2 cellular contexts compared by ENCODE assay signal in genomic region chr10:101778781-101779543, GRCh38.
TF ChIP-seq lines count a peak whose summit lies in the region.

No MANE protein-coding gene starts in this region.

TF ChIP-seq in SK-N-SH, 30 proteins besides CTCF, POLR2A, EP300 and RAD21 (continued from another document):
- TF ChIP-seq USF2 (IDR thresholded peaks at IDR 0.05; ENCODE audit: borderline replicate concordance, low read depth, low read length) (no peak), TEAD4 (IDR thresholded peaks at IDR 0.05; ENCODE audit: borderline replicate concordance, insufficient read depth) (no peak), TAF1 (IDR thresholded peaks at IDR 0.05; ENCODE audit: borderline replicate concordance, low read depth, low read length) (no peak), RCOR1 (IDR thresholded peaks at IDR 0.05; ENCODE audit: low read length) (no peak), FOSL2 (IDR thresholded peaks at IDR 0.05; ENCODE audit: borderline replicate concordance, low read depth) (no peak), REST (IDR thresholded peaks at IDR 0.05; ENCODE audit: low read depth, low read length) (no peak), SIN3A (IDR thresholded peaks at IDR 0.05; ENCODE audit: borderline replicate concordance, low read depth, low read length) (no peak), GATA2 (CRISPR knock-in tag; IDR thresholded peaks at IDR 0.05) (no peak), EZH2phosphoT487 (IDR thresholded peaks at IDR 0.05; ENCODE audit: borderline replicate concordance, low read depth) (no peak), YY1 (IDR thresholded peaks at IDR 0.05; ENCODE audit: low read depth) (no peak), FOXM1 (IDR thresholded peaks at IDR 0.05; ENCODE audit: low read depth) (no peak), POLR2AphosphoS5 (IDR thresholded peaks at IDR 0.05; ENCODE audit: low read depth, low read length) (no peak), TCF12 (IDR thresholded peaks at IDR 0.05) (no peak), MXI1 (IDR thresholded peaks at IDR 0.05; ENCODE audit: low read depth, low read length) (no peak)
- TF ChIP-seq, protein P1, sequence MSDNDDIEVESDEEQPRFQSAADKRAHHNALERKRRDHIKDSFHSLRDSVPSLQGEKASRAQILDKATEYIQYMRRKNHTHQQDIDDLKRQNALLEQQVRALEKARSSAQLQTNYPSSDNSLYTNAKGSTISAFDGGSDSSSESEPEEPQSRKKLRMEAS (IDR thresholded peaks at IDR 0.05; ENCODE audit: low read depth), result no peak

TF ChIP-seq in SK-N-SH treated with all-trans-retinoic acid at 6 μM for 48 hours, 23 proteins besides CTCF, POLR2A, EP300 and RAD21 (continued from another document):
- TF ChIP-seq, protein P2, sequence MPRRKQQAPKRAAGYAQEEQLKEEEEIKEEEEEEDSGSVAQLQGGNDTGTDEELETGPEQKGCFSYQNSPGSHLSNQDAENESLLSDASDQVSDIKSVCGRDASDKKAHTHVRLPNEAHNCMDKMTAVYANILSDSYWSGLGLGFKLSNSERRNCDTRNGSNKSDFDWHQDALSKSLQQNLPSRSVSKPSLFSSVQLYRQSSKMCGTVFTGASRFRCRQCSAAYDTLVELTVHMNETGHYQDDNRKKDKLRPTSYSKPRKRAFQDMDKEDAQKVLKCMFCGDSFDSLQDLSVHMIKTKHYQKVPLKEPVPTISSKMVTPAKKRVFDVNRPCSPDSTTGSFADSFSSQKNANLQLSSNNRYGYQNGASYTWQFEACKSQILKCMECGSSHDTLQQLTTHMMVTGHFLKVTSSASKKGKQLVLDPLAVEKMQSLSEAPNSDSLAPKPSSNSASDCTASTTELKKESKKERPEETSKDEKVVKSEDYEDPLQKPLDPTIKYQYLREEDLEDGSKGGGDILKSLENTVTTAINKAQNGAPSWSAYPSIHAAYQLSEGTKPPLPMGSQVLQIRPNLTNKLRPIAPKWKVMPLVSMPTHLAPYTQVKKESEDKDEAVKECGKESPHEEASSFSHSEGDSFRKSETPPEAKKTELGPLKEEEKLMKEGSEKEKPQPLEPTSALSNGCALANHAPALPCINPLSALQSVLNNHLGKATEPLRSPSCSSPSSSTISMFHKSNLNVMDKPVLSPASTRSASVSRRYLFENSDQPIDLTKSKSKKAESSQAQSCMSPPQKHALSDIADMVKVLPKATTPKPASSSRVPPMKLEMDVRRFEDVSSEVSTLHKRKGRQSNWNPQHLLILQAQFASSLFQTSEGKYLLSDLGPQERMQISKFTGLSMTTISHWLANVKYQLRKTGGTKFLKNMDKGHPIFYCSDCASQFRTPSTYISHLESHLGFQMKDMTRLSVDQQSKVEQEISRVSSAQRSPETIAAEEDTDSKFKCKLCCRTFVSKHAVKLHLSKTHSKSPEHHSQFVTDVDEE (CRISPR knock-in tag; IDR thresholded peaks at IDR 0.05), result no peak
- TF ChIP-seq CREB5 (CRISPR knock-in tag; IDR thresholded peaks at IDR 0.05; ENCODE audit: low read depth) (no peak), CSRNP3 (CRISPR knock-in tag; IDR thresholded peaks at IDR 0.05) (no peak), ARNTL (CRISPR knock-in tag; IDR thresholded peaks at IDR 0.05; ENCODE audit: borderline replicate concordance, low read depth) (no peak), ZNF565 (CRISPR knock-in tag; conservative IDR thresholded peaks at IDR 0.05; ENCODE audit: low read depth) (no peak), RARB (CRISPR knock-in tag; IDR thresholded peaks at IDR 0.05) (no peak), PPARA (CRISPR knock-in tag; IDR thresholded peaks at IDR 0.05; ENCODE audit: borderline replicate concordance) (no peak), TCF4 (CRISPR knock-in tag; IDR thresholded peaks at IDR 0.05; ENCODE audit: borderline replicate concordance) (no peak), ZC3H10 (CRISPR knock-in tag; IDR thresholded peaks at IDR 0.05) (no peak), OSR1 (CRISPR knock-in tag; IDR thresholded peaks at IDR 0.05) (no peak)
- TF ChIP-seq, protein P3, sequence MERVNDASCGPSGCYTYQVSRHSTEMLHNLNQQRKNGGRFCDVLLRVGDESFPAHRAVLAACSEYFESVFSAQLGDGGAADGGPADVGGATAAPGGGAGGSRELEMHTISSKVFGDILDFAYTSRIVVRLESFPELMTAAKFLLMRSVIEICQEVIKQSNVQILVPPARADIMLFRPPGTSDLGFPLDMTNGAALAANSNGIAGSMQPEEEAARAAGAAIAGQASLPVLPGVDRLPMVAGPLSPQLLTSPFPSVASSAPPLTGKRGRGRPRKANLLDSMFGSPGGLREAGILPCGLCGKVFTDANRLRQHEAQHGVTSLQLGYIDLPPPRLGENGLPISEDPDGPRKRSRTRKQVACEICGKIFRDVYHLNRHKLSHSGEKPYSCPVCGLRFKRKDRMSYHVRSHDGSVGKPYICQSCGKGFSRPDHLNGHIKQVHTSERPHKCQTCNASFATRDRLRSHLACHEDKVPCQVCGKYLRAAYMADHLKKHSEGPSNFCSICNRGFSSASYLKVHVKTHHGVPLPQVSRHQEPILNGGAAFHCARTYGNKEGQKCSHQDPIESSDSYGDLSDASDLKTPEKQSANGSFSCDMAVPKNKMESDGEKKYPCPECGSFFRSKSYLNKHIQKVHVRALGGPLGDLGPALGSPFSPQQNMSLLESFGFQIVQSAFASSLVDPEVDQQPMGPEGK (CRISPR knock-in tag; IDR thresholded peaks at IDR 0.05; ENCODE audit: borderline replicate concordance), result no peak
